ENCODE assay signal across 17 cellular contexts in genomic region chr18:76131738-76132137, GRCh38.
A peak's percentile ranks its signal among the peaks of the same experiment; 100 is the strongest.
DNase-seq lines count a peak whose midpoint lies in the region; ATAC-seq, FAIRE-seq and TF ChIP-seq lines count a peak whose summit lies in the region.
"Had no signal": no experiment of that assay in that cellular context is flagged by ENCODE, and none has a peak within 500 bp of the region (broad histone marks: within the 10 kb centered on the region; RNA-seq: fewer than 3 reads in every experiment).

No MANE protein-coding gene starts in this region.

- H3K9me1 ChIP-seq in keratinocyte (ENCODE audit: control insufficient read depth, extremely low read depth, insufficient read depth, low read length): no peaks in the 10 kb centered on the region

- H3K27me3 Mint-ChIP-seq in T-cell: peaks cover 0 to 8% of the 10 kb centered on the region in 2 donors

- H3K4me2 ChIP-seq in keratinocyte (ENCODE audit: control insufficient read depth, extremely low read depth, insufficient read depth, low read depth, low read length): peak overlapping the region; percentile 4

- peaks cover 0 to 5% (median 5%) of the 10 kb centered on the region in 3 donors for H3K9me3 Mint-ChIP-seq in T-cell

- H3K9ac ChIP-seq in keratinocyte (ENCODE audit: control insufficient read depth, extremely low read depth, insufficient read depth, low read length): peak overlapping the region; percentile 14
- H3K9ac ChIP-seq: GM23248 had no signal

- no peak overlapping the region for H3K4me3 ChIP-seq in keratinocyte (ENCODE audit: control insufficient read depth in 2 of 3, extremely low read depth in 1 of 3, insufficient read depth in 2 of 3, low read depth in 1 of 3, low read length in 3 of 3)
- H3K4me3 ChIP-seq in A673 (ENCODE audit: low read depth, low read length, poor library complexity, severe bottlenecking): no peak overlapping the region
- H3K4me3 ChIP-seq: GM23248, sigmoid colon had no signal

- no peaks in the 10 kb centered on the region for H3K79me2 ChIP-seq in keratinocyte (ENCODE audit: control insufficient read depth, insufficient read depth, low read length)

- FAIRE-seq in keratinocyte (lab: Jason Lieb, UNC): no peak
- FAIRE-seq in RCC 7860 (lab: Jason Lieb, UNC): no peak
- FAIRE-seq: HTR-8/SVneo had no signal

- H3K27me3 ChIP-seq in keratinocyte (ENCODE audit: control insufficient read depth, extremely low read depth, insufficient read depth, low read length) (no peaks in the 10 kb centered on the region), A673 (replicated peaks; ENCODE audit: insufficient read depth, low read depth, low read length, poor library complexity) (peaks cover under 1% of the 10 kb centered on the region)
- H3K27me3 ChIP-seq: sigmoid colon had no signal

- TF ChIP-seq CTCF in keratinocyte (optimal IDR thresholded peaks at IDR 0.05 in 1 of 3, IDR thresholded peaks at IDR 0.05 in 1 of 3, conservative IDR thresholded peaks at IDR 0.05 in 1 of 3; ENCODE audit: extremely low read depth in 1 of 3, insufficient read depth in 2 of 3, low read length in 3 of 3): no peak
- no peak for TF ChIP-seq CTCF in A673 (conservative IDR thresholded peaks at IDR 0.05; ENCODE audit: low read depth, low read length)

- H3K9me3 ChIP-seq in keratinocyte (ENCODE audit: control insufficient read depth, low read depth, low read length) (no peaks in the 10 kb centered on the region), A673 (ENCODE audit: low read depth, low read length, poor library complexity, severe bottlenecking) (no peaks in the 10 kb centered on the region)

- no peak overlapping the region for H3K4me3 Mint-ChIP-seq in T-cell
- H3K4me3 Mint-ChIP-seq: nephron; T-helper 1 cell treated with Interleukin-12 subunit alpha and Interleukin-12 subunit beta and Interleukin-4 antibody, amounts not matched to agents 30 μg/mL and 1 μg/mL, for 36 hours had no signal

- peaks cover 0 to 8% (median 4%) of the 10 kb centered on the region in 3 donors for H3K4me1 Mint-ChIP-seq in T-cell

- H3K36me3 ChIP-seq in keratinocyte (ENCODE audit: control insufficient read depth in 2 of 2, extremely low read depth in 1 of 2, insufficient read depth in 2 of 2, low read length in 2 of 2) (no peaks in the 10 kb centered on the region), A673 (ENCODE audit: insufficient read depth, low read length, poor library complexity, severe bottlenecking) (no peaks in the 10 kb centered on the region)
- H3K36me3 ChIP-seq: sigmoid colon had no signal

- H3K27ac ChIP-seq in keratinocyte (ENCODE audit: control insufficient read depth, insufficient read depth, low read length) (peak overlapping the region; percentile 67), A673 (ENCODE audit: low read depth, low read length, poor library complexity, severe bottlenecking) (no peak overlapping the region)
- H3K27ac ChIP-seq: GM23248, sigmoid colon had no signal

- no peaks in the 10 kb centered on the region for H4K20me1 ChIP-seq in keratinocyte (ENCODE audit: control insufficient read depth, extremely low read depth, insufficient read depth, low read length)

- BruUV-seq in A673 (replicated peaks; lab: Mats Ljungman, UMichigan): no TSS peak

- ATAC-seq in T-cell (replicated peaks in 1 of 4): no peak

- POLR2A ChIA-PET in A673 (lab: Charles Lee; ENCODE audit: low non-redundant PET) (no interaction called here), T-cell (lab: Charles Lee) (no interaction called here)

- H3K27ac Mint-ChIP-seq in T-cell: no peak overlapping the region
- H3K27ac Mint-ChIP-seq: nephron; T-helper 1 cell treated with Interleukin-12 subunit alpha and Interleukin-12 subunit beta and Interleukin-4 antibody, amounts not matched to agents 30 μg/mL and 1 μg/mL, for 36 hours had no signal

- H3K4me1 ChIP-seq in keratinocyte (ENCODE audit: control insufficient read depth, extremely low read depth, insufficient read depth, low read length): peaks cover 4% of the 10 kb centered on the region
- no peaks in the 10 kb centered on the region for H3K4me1 ChIP-seq in A673 (ENCODE audit: insufficient read depth, low read length, poor library complexity, severe bottlenecking)
- H3K4me1 ChIP-seq: sigmoid colon had no signal

- H2AFZ ChIP-seq in keratinocyte (ENCODE audit: control insufficient read depth, low read length): no peak overlapping the region
- H2AFZ ChIP-seq: GM23248 had no signal

- CTCF ChIA-PET in A673 (lab: Charles Lee) (no interaction called here), T-cell (lab: Charles Lee) (interaction anchor here in 1 of 2 donors (0.7 kb wide), 1 partner anchor 11 kb away, joined by 5 read pairs; no protein-coding TSS in a partner anchor)

- H3K36me3 Mint-ChIP-seq in T-cell: no peaks in the 10 kb centered on the region

- dilution Hi-C loops in keratinocyte (cut with MboI; ENCODE audit: extremely low pct_ligation_motif_present, low sequenced_read_pairs): no loop called here

- DNase-seq in NOMO-1 treated with DMSO at 0.1 percent for 48 hours (lab: John Stamatoyannopoulos, UW; ENCODE audit: unreplicated experiment) (peak; percentile 60), NOMO-1 treated with dmso at 0.1 percent for 144 hours (lab: John Stamatoyannopoulos, UW; ENCODE audit: unreplicated experiment) (no peak), Daoy (ENCODE audit: low read depth) (peak; percentile 58), SKM-1 treated with dmso at 0.1 percent for 144 hours (lab: John Stamatoyannopoulos, UW; ENCODE audit: unreplicated experiment) (peak; percentile 63), keratinocyte (ENCODE audit: low read depth, low spot score) (peak; percentile 67), RCC 7860 (ENCODE audit: low spot score) (no peak), A673 (ENCODE audit: low spot score) (no peak), T-cell (no peak)
- DNase-seq: amygdala; GM23248; kidney glomerular epithelial cell; NCI-H1930; NK-92 treated with Interleukin-12 subunit alpha and Interleukin-12 subunit beta, amount 100 ng/mL, for 24 hours; sigmoid colon had no signal

- intact Hi-C loops in A673 (cut with micrococcal nuclease; ENCODE audit: unreplicated experiment): no loop called here

Comparison
In these comparisons a context has a peak if more than half of its experiments do, and no peak if none do; other contexts are left out.
1. DNase-seq: peak in NOMO-1 treated with DMSO at 0.1 percent for 48 hours (single experiment), Daoy (single experiment), SKM-1 treated with dmso at 0.1 percent for 144 hours (single experiment) and keratinocyte (single experiment); none in NOMO-1 treated with dmso at 0.1 percent for 144 hours (single experiment), RCC 7860 (single experiment), A673 (single experiment) and T-cell (0 of 34).